ENCODE assay signal across 3 cellular contexts in the genomic region with DNA sequence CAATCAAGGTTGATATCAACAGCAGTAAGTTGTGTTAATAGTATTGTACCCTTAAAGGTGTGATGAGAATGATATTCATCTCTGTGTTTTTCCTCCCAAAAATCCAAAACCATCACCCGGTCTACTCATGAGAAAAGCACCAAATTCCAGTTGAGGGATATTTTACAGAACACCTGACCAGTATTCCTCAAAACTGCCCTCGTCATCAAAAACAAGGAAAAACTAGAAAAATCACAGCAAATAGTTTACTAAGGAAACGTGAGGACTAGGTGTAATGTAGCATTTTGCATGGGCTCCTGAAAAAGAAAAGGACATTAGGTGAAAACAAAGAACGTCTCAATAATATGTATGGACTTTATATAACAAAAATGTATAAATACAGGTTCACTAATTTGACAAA.
TF ChIP-seq lines count a peak whose summit lies in the region.

No MANE protein-coding gene starts in this region.

TF ChIP-seq in HepG2, 621 proteins besides CTCF, POLR2A, EP300 and RAD21:
- TF ChIP-seq MAFK (conservative IDR thresholded peaks at IDR 0.05 in 1 of 2, IDR thresholded peaks at IDR 0.05 in 1 of 2; ENCODE audit: low read length in 2 of 2) (peak; percentile 83 to 88), PCBP1 (IDR thresholded peaks at IDR 0.05; ENCODE audit: borderline replicate concordance, low read depth, low read length) (no peak), MAFF (IDR thresholded peaks at IDR 0.05; ENCODE audit: low read depth, low read length) (peak; percentile 82), ZNF547 (CRISPR knock-in tag; IDR thresholded peaks at IDR 0.05) (no peak), CC2D1A (CRISPR knock-in tag; IDR thresholded peaks at IDR 0.05) (no peak)

TF ChIP-seq in IMR-90, 13 proteins besides CTCF, POLR2A, EP300 and RAD21:
- TF ChIP-seq, protein P1, sequence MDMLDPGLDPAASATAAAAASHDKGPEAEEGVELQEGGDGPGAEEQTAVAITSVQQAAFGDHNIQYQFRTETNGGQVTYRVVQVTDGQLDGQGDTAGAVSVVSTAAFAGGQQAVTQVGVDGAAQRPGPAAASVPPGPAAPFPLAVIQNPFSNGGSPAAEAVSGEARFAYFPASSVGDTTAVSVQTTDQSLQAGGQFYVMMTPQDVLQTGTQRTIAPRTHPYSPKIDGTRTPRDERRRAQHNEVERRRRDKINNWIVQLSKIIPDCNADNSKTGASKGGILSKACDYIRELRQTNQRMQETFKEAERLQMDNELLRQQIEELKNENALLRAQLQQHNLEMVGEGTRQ (IDR thresholded peaks at IDR 0.05; ENCODE audit: low read depth, low read length): no peak
- no peak for TF ChIP-seq SMC3 (IDR thresholded peaks at IDR 0.05; ENCODE audit: low read depth, low read length)
- TF ChIP-seq CHD1 (IDR thresholded peaks at IDR 0.05; ENCODE audit: low read depth, low read length): no peak
- no peak for TF ChIP-seq NFE2L2 (IDR thresholded peaks at IDR 0.05; ENCODE audit: low read depth, low read length)
- TF ChIP-seq MAFK (IDR thresholded peaks at IDR 0.05; ENCODE audit: low read depth, low read length): peak; percentile 37; the same call in 1 of the 2 replicates
- TF ChIP-seq RFX5 (IDR thresholded peaks at IDR 0.05; ENCODE audit: low read depth, low read length): no peak

TF ChIP-seq in K562, 482 proteins besides CTCF, POLR2A, EP300 and RAD21:
- TF ChIP-seq NFXL1 (CRISPR knock-in tag; IDR thresholded peaks at IDR 0.05) (no peak), MXI1 (IDR thresholded peaks at IDR 0.05; ENCODE audit: low read depth, low read length) (no peak), MAFF (IDR thresholded peaks at IDR 0.05; ENCODE audit: low read length) (0 out of 2 replicates have a peak, but pooled peaks have one; percentile 12), EHMT2 (IDR thresholded peaks at IDR 0.05) (no peak), PYGO2 (tag; IDR thresholded peaks at IDR 0.05) (no peak), ZNF316 (IDR thresholded peaks at IDR 0.05) (peak; percentile 40; the same call in 1 of the 2 replicates), ZNF77 (CRISPR knock-in tag; IDR thresholded peaks at IDR 0.05) (no peak), ARNT (IDR thresholded peaks at IDR 0.05) (no peak), ZNF197 (CRISPR knock-in tag; IDR thresholded peaks at IDR 0.05; ENCODE audit: low read depth) (no peak), CBFB (CRISPR knock-in tag; IDR thresholded peaks at IDR 0.05) (no peak), U2AF1 (optimal IDR thresholded peaks at IDR 0.05; ENCODE audit: low read depth, low read length) (no peak), MAFK (IDR thresholded peaks at IDR 0.05; ENCODE audit: low read length) (0 out of 2 replicates have a peak, but pooled peaks have one; percentile 8), ZBTB17 (CRISPR knock-in tag; IDR thresholded peaks at IDR 0.05) (no peak), SRF (CRISPR knock-in tag; IDR thresholded peaks at IDR 0.05) (no peak)
- TF ChIP-seq, protein P2, sequence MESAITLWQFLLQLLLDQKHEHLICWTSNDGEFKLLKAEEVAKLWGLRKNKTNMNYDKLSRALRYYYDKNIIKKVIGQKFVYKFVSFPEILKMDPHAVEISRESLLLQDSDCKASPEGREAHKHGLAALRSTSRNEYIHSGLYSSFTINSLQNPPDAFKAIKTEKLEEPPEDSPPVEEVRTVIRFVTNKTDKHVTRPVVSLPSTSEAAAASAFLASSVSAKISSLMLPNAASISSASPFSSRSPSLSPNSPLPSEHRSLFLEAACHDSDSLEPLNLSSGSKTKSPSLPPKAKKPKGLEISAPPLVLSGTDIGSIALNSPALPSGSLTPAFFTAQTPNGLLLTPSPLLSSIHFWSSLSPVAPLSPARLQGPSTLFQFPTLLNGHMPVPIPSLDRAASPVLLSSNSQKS (CRISPR knock-in tag; IDR thresholded peaks at IDR 0.05): no peak
- TF ChIP-seq, protein P3, sequence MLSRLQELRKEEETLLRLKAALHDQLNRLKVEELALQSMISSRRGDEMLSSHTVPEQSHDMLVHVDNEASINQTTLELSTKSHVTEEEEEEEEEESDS (CRISPR knock-in tag; IDR thresholded peaks at IDR 0.05): no peak
